1 cellular context compared by ENCODE assay signal in genomic region chr9:121179930-121180681, GRCh38.
TF ChIP-seq lines count a peak whose summit lies in the region.

No MANE protein-coding gene starts in this region.

TF ChIP-seq in IMR-90, 13 proteins besides CTCF, POLR2A, EP300 and RAD21 (continued from another document):
- TF ChIP-seq CEBPB (IDR thresholded peaks at IDR 0.05; ENCODE audit: low read depth, low read length), result peak; percentile 29; the same call in 1 of the 2 replicates
